22 cellular contexts compared by ENCODE assay signal in genomic region chr2:163594572-163594971, GRCh38.
DNase-seq lines count a peak whose midpoint lies in the region; ATAC-seq and TF ChIP-seq lines count a peak whose summit lies in the region.
"Had no signal": no experiment of that assay in that cellular context is flagged by ENCODE, and none has a peak within 500 bp of the region (broad histone marks: within the 10 kb centered on the region; RNA-seq: fewer than 3 reads in every experiment).

No MANE protein-coding gene starts in this region.

- H3K27me3 Mint-ChIP-seq in GM23338 (ENCODE audit: insufficient read depth, low read depth, poor library complexity), result no peaks in the 10 kb centered on the region
- H3K27me3 Mint-ChIP-seq in brain, result no peaks in the 10 kb centered on the region
- H3K27me3 Mint-ChIP-seq in neural crest cell (ENCODE audit: low read depth), result no peaks in the 10 kb centered on the region
- no peaks in the 10 kb centered on the region for H3K27me3 Mint-ChIP-seq in effector memory CD8-positive, alpha-beta T cell
- H3K27me3 Mint-ChIP-seq: CD4-positive, CD25-positive, alpha-beta regulatory T cell had no signal

- H3K36me3 Mint-ChIP-seq in GM23338 (ENCODE audit: low read depth) (no peaks in the 10 kb centered on the region), brain (no peaks in the 10 kb centered on the region), neural crest cell (ENCODE audit: low read depth) (no peaks in the 10 kb centered on the region)
- no peaks in the 10 kb centered on the region for H3K36me3 Mint-ChIP-seq in effector memory CD8-positive, alpha-beta T cell (ENCODE audit: insufficient read depth)
- H3K36me3 Mint-ChIP-seq: CD4-positive, CD25-positive, alpha-beta regulatory T cell had no signal

- no peak for ATAC-seq in GM23338
- ATAC-seq in effector memory CD8-positive, alpha-beta T cell (replicated peaks), result no peak
- ATAC-seq: HepG2 had no signal

- no peak for DNase-seq in GM23338 (ENCODE audit: low spot score)
- DNase-seq in NCI-H526 (lab: John Stamatoyannopoulos, UW), result peak; percentile 86 to 87
- no peak for DNase-seq in neural crest cell (ENCODE audit: low read depth, low spot score)
- DNase-seq in NCI-H2227 (lab: John Stamatoyannopoulos, UW; ENCODE audit: unreplicated experiment), result no peak
- no peak for DNase-seq in cerebellum (ENCODE audit: low spot score)
- DNase-seq in effector memory CD8-positive, alpha-beta T cell, result no peak
- DNase-seq in dermis blood vessel endothelial cell, result no peak
- DNase-seq: CD4-positive, CD25-positive, alpha-beta regulatory T cell; DMS153; DND-41; MV-4-11; NCI-H1105; NCI-H187 treated with DMSO at 0.1 percent for 48 hours; NCI-H2171 treated with DMSO at 0.1 percent for 48 hours; NCI-H446; NK-92 treated with Interleukin-12 subunit alpha and Interleukin-12 subunit beta, amount 100 ng/mL, for 24 hours; Right ventricle myocardium superior; RPMI8226 had no signal

- peaks cover 46% of the 10 kb centered on the region for H3K4me1 ChIP-seq in GM23338 (ENCODE audit: insufficient read depth)
- H3K4me1 ChIP-seq: BLaER1 had no signal

- TF ChIP-seq CTCF in GM23338 (conservative IDR thresholded peaks at IDR 0.05; ENCODE audit: low read depth in 2 of 2) (no peak), brain (conservative IDR thresholded peaks at IDR 0.05) (no peak), neural crest cell (conservative IDR thresholded peaks at IDR 0.05) (no peak)

- H3K4me1 Mint-ChIP-seq in GM23338 (peaks cover 51% of the 10 kb centered on the region), brain (peaks cover 72% of the 10 kb centered on the region), neural crest cell (peaks cover 42% of the 10 kb centered on the region)
- no peaks in the 10 kb centered on the region for H3K4me1 Mint-ChIP-seq in effector memory CD8-positive, alpha-beta T cell (ENCODE audit: low read depth in 2 of 2)
- H3K4me1 Mint-ChIP-seq: CD4-positive, CD25-positive, alpha-beta regulatory T cell had no signal

- H4K20me1 ChIP-seq in GM23338 (replicated peaks; ENCODE audit: insufficient read depth), result no peaks in the 10 kb centered on the region
- H4K20me1 ChIP-seq: BLaER1 had no signal

- H3K27ac ChIP-seq in GM23338 (ENCODE audit: low read depth), result no peak overlapping the region
- H3K27ac ChIP-seq: BLaER1, SJSA1 had no signal

- H3K9me3 Mint-ChIP-seq in GM23338 (no peaks in the 10 kb centered on the region), brain (no peaks in the 10 kb centered on the region), neural crest cell (no peaks in the 10 kb centered on the region)
- H3K9me3 Mint-ChIP-seq in effector memory CD8-positive, alpha-beta T cell, result peaks cover 4 to 5% of the 10 kb centered on the region in 2 donors

- no peaks in the 10 kb centered on the region for H3K27me3 ChIP-seq in GM23338 (ENCODE audit: insufficient read depth)
- H3K27me3 ChIP-seq: BLaER1, SJSA1 had no signal

- H3K27ac Mint-ChIP-seq in GM23338, result no peak overlapping the region
- peak overlapping the region in 4 of 5 experiments; percentile 72 to 95 (median 76) for H3K27ac Mint-ChIP-seq in brain
- H3K27ac Mint-ChIP-seq in neural crest cell (ENCODE audit: unreplicated experiment), result no peak overlapping the region
- H3K27ac Mint-ChIP-seq in effector memory CD8-positive, alpha-beta T cell, result no peak overlapping the region
- H3K27ac Mint-ChIP-seq: CD4-positive, CD25-positive, alpha-beta regulatory T cell had no signal

- H3F3A ChIP-seq in GM23338 (replicated peaks; ENCODE audit: low read depth), result no peaks in the 10 kb centered on the region

- no peaks in the 10 kb centered on the region for H3K9me2 ChIP-seq in GM23338 (ENCODE audit: insufficient read depth)

- peak overlapping the region; percentile 19; the same call in 1 of the 2 replicates for H3K4me2 ChIP-seq in GM23338
- H3K4me2 ChIP-seq: BLaER1 had no signal

- no peak overlapping the region for H3K4me3 ChIP-seq in GM23338
- H3K4me3 ChIP-seq: BLaER1, SJSA1 had no signal

- H3K36me3 ChIP-seq in GM23338 (ENCODE audit: insufficient read depth), result no peaks in the 10 kb centered on the region
- H3K36me3 ChIP-seq: BLaER1, SJSA1 had no signal

- H2AFZ ChIP-seq in GM23338, result no peak overlapping the region

- H3K4me3 Mint-ChIP-seq in GM23338, result no peak overlapping the region
- peak overlapping the region in 4 of 5 experiments; percentile 29 to 72 (median 62) for H3K4me3 Mint-ChIP-seq in brain
- peak overlapping the region; percentile 48 for H3K4me3 Mint-ChIP-seq in neural crest cell
- H3K4me3 Mint-ChIP-seq in effector memory CD8-positive, alpha-beta T cell, result no peak overlapping the region
- H3K4me3 Mint-ChIP-seq: CD4-positive, CD25-positive, alpha-beta regulatory T cell had no signal

- no peaks in the 10 kb centered on the region for H3K79me2 ChIP-seq in GM23338 (replicated peaks; ENCODE audit: insufficient read depth)

TF ChIP-seq in GM23338, 12 proteins besides CTCF, POLR2A, EP300 and RAD21:
- no peak for TF ChIP-seq ZNF114 (CRISPR knock-in tag; IDR thresholded peaks at IDR 0.05)
- no peak for TF ChIP-seq EZH2 (IDR thresholded peaks at IDR 0.05; ENCODE audit: low read depth, unreplicated experiment)
- TF ChIP-seq STAT1 (IDR thresholded peaks at IDR 0.05; ENCODE audit: unreplicated experiment), result no peak
- TF ChIP-seq ZNF331 (CRISPR knock-in tag; IDR thresholded peaks at IDR 0.05; ENCODE audit: low read depth), result no peak
- TF ChIP-seq NANOG (IDR thresholded peaks at IDR 0.05; ENCODE audit: borderline replicate concordance), result no peak

Comparison
In these comparisons a context has a peak if more than half of its experiments do, and no peak if none do; other contexts are left out.
1. DNase-seq: peak in NCI-H526 (2 of 2); none in GM23338 (single experiment), neural crest cell (single experiment), NCI-H2227 (single experiment), cerebellum (single experiment), effector memory CD8-positive, alpha-beta T cell (0 of 3) and dermis blood vessel endothelial cell (single experiment).
2. H3K27ac Mint-ChIP-seq: peak in brain (4 of 5); none in GM23338 (single experiment), neural crest cell (single experiment) and effector memory CD8-positive, alpha-beta T cell (0 of 2).
3. H3K4me3 Mint-ChIP-seq: peak in brain (4 of 5) and neural crest cell (single experiment); none in GM23338 (single experiment) and effector memory CD8-positive, alpha-beta T cell (0 of 2).